ENCODE assay signal across 1 cellular context in genomic region chr12:101552277-101552676, GRCh38.
TF ChIP-seq lines count a peak whose summit lies in the region.

No MANE protein-coding gene starts in this region.

TF ChIP-seq in SK-N-SH treated with all-trans-retinoic acid at 6 μM for 48 hours, 23 proteins besides CTCF, POLR2A, EP300 and RAD21 (continued from another document):
- no peak for TF ChIP-seq CSRNP3 (CRISPR knock-in tag; IDR thresholded peaks at IDR 0.05)
